In genomic region chr6:13354331-13355042, GRCh38 we compare ENCODE assay signal across 9 cellular contexts. TPM values are rescaled to one million over a fixed set of nuclear protein-coding genes. Genes with fewer than 3 reads are reported as not detected.
A peak's percentile ranks its signal among the peaks of the same experiment; 100 is the strongest.
DNase-seq lines count a peak whose midpoint lies in the region; ATAC-seq and TF ChIP-seq lines count a peak whose summit lies in the region.
"Had no signal": no experiment of that assay in that cellular context is flagged by ENCODE, and none has a peak within 500 bp of the region (broad histone marks: within the 10 kb centered on the region; RNA-seq: fewer than 3 reads in every experiment).

No MANE protein-coding gene starts in this region.

- peaks cover 34 to 48% (median 47%) of the 10 kb centered on the region in 3 donors for H3K4me1 Mint-ChIP-seq in T-cell

- H3K4me3 Mint-ChIP-seq in T-cell = peak overlapping the region in 1 of 3 donors; percentile 83

- no peaks in the 10 kb centered on the region for H3K27me3 ChIP-seq in smooth muscle cell (ENCODE audit: low read depth)

- no peaks in the 10 kb centered on the region for H3K36me3 ChIP-seq in smooth muscle cell (ENCODE audit: low read depth)

- no peaks in the 10 kb centered on the region for H3K9me3 ChIP-seq in smooth muscle cell (replicated peaks; ENCODE audit: low read depth)

- H3K27me3 Mint-ChIP-seq in T-cell = no peaks in the 10 kb centered on the region

- no peaks in the 10 kb centered on the region for H3K36me3 Mint-ChIP-seq in T-cell

- peak overlapping the region; percentile 83 for H3K4me2 ChIP-seq in smooth muscle cell

- H3F3A ChIP-seq in smooth muscle cell (ENCODE audit: low read depth) = peaks cover 46% of the 10 kb centered on the region

- H3K27ac Mint-ChIP-seq in T-cell = peak overlapping the region; percentile 88 to 91

- DNase-seq in DMS 273 (lab: John Stamatoyannopoulos, UW; ENCODE audit: unreplicated experiment) (peak; percentile 32), DMS 273 treated with DMSO at 0.1 percent for 48 hours (lab: John Stamatoyannopoulos, UW) (no peak), T-cell (no peak), glomerular visceral epithelial cell (ENCODE audit: extremely low spot score) (peak; percentile 63), smooth muscle cell (lab: John Stamatoyannopoulos, UW; ENCODE audit: unreplicated experiment) (no peak), NCI-H2081 treated with DMSO at 0.1 percent for 48 hours (lab: John Stamatoyannopoulos, UW) (no peak), 8988T (no peak), ureter (ENCODE audit: low spot score) (no peak)

- TF ChIP-seq CTCF in smooth muscle cell (IDR thresholded peaks at IDR 0.05; ENCODE audit: borderline replicate concordance, insufficient read depth, poor library complexity, severe bottlenecking) = no peak

- ATAC-seq in T-cell (replicated peaks in 1 of 4) = no peak

- 18% methylated on average over 13 of the region's 13 CpGs for WGBS in smooth muscle cell (ENCODE audit: low lambda C conversion rate)

- H3K4me1 ChIP-seq in smooth muscle cell (ENCODE audit: low read depth) = peaks cover 60% of the 10 kb centered on the region

- POLR2A ChIA-PET in T-cell (lab: Charles Lee) = no interaction called here

- H3K79me2 ChIP-seq in smooth muscle cell (ENCODE audit: low read depth) = no peaks in the 10 kb centered on the region

- H3K9me3 Mint-ChIP-seq in T-cell = no peaks in the 10 kb centered on the region

- CTCF ChIA-PET in T-cell (lab: Charles Lee) = interaction anchor here (0.6 to 2.4 kb wide), 5 partner anchors 17 to 220 kb away, joined by 3 to 13 read pairs (median 3); partner anchors contain the start of genes SIRT5 (in 1 of the 2) and TBC1D7 (in 1 of the 2)

- H3K4me3 ChIP-seq in smooth muscle cell = no peak overlapping the region

- H4K20me1 ChIP-seq in smooth muscle cell (ENCODE audit: low read depth) = no peaks in the 10 kb centered on the region

- peak overlapping the region; percentile 94 for H3K9ac ChIP-seq in smooth muscle cell (ENCODE audit: low read depth)

- peak overlapping the region; percentile 99 for H3K27ac ChIP-seq in smooth muscle cell (ENCODE audit: low read depth)
- H3K27ac ChIP-seq: 22Rv1 had no signal

- no peak overlapping the region for H2AFZ ChIP-seq in smooth muscle cell (ENCODE audit: low read depth)

RNA-seq across cellular contexts. Expression of gene TBC1D7, which starts 26.1 kb away (rescaled TPM):
- 10 to 100 TPM; 12.7 to 16.2 (median 14.6) TPM for total RNA-seq in T-cell
- 19.6 and 21.1 TPM in 2 replicates for total RNA-seq in smooth muscle cell
- polyA plus RNA-seq in smooth muscle cell = 29.5 and 39.6 TPM in 2 replicates
- total RNA-seq in ureter = 15.6 TPM

Comparison
In these comparisons a context has a peak if more than half of its experiments do, and no peak if none do; other contexts are left out.
1. DNase-seq: peak in DMS 273 (single experiment) and glomerular visceral epithelial cell (single experiment); none in DMS 273 treated with DMSO at 0.1 percent for 48 hours (single experiment), T-cell (0 of 34), smooth muscle cell (single experiment), NCI-H2081 treated with DMSO at 0.1 percent for 48 hours (single experiment), 8988T (single experiment) and ureter (single experiment).